Comparison of ENCODE assay signal across 9 cellular contexts in the genomic region with DNA sequence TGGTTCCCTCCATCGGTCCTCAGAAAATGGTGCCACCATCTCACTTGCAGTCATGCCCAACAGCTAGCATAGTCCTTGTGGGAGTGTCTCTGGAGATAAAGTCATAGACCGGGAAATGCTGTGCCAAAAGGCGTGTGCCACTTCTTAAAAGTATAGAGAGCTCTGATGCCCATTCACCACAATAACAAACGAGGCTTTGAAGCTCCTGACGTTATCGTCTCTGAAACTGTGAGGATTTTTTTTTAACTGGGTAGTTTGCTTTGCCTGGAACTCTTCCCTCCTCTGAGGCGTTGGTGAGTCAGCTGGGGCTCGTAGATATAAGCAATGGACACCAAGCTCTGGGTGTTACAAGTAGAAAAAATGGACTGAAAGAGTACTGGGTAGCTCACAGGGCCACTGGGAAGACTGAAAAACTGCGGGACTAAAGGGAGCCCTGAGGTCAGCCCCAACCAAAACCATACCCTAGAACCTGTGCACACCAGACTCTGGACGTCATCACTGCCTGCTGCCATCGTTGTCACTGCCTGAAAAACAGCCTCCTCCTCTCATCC.
DNase-seq lines count a peak whose midpoint lies in the region; ATAC-seq and TF ChIP-seq lines count a peak whose summit lies in the region.
"Had no signal": no experiment of that assay in that cellular context is flagged by ENCODE, and none has a peak within 500 bp of the region (broad histone marks: within the 10 kb centered on the region; RNA-seq: fewer than 3 reads in every experiment).

No MANE protein-coding gene starts in this region.

- no peaks in the 10 kb centered on the region for H3K27me3 ChIP-seq in MG63

- no peak for TF ChIP-seq CTCF in GM10266 (IDR thresholded peaks at IDR 0.05; ENCODE audit: control insufficient read depth, insufficient read depth, low read depth, missing control alignments)

- no peak for ATAC-seq in HG02938 (IDR thresholded peaks at IDR 0.05; ENCODE audit: unreplicated experiment)

- no peaks in the 10 kb centered on the region for H3K36me3 ChIP-seq in MG63
- H3K36me3 ChIP-seq: neutrophil had no signal

- no peak overlapping the region for H3K4me3 ChIP-seq in MG63

- no peaks in the 10 kb centered on the region for H3K9me3 ChIP-seq in MG63
- H3K9me3 ChIP-seq: neutrophil had no signal

- peak; percentile 81 for DNase-seq in MG63
- DNase-seq in activated T-cell treated with anti-CD3 and anti-CD28 coated beads for 1 hour (ENCODE audit: low read depth) = peak; percentile 32
- DNase-seq in foreskin melanocyte = peak; percentile 94
- peak; percentile 45 to 90 (median 70) for DNase-seq in stimulated activated naive CD4-positive, alpha-beta T cell (lab: John Stamatoyannopoulos, UW)
- no peak for DNase-seq in GM10266 (ENCODE audit: extremely low spot score)
- DNase-seq in NCI-H510A treated with DMSO at 0.1 percent for 48 hours (lab: John Stamatoyannopoulos, UW) = no peak
- DNase-seq in mucosa of gallbladder (ENCODE audit: low spot score) = no peak

Comparison
In these comparisons a context has a peak if more than half of its experiments do, and no peak if none do; other contexts are left out.
1. DNase-seq: peak in MG63 (single experiment), activated T-cell treated with anti-CD3 and anti-CD28 coated beads for 1 hour (single experiment), foreskin melanocyte (single experiment) and stimulated activated naive CD4-positive, alpha-beta T cell (6 of 6); none in GM10266 (single experiment), NCI-H510A treated with DMSO at 0.1 percent for 48 hours (single experiment) and mucosa of gallbladder (single experiment).